ENCODE assay signal across 8 cellular contexts in genomic region chr18:60010513-60010912, GRCh38.
"Had no signal": no experiment of that assay in that cellular context is flagged by ENCODE, and none has a peak within 500 bp of the region (broad histone marks: within the 10 kb centered on the region; RNA-seq: fewer than 3 reads in every experiment).

No MANE protein-coding gene starts in this region.

- H3K4me3 ChIP-seq: GM12878 had no signal

- DNase-seq: GDM1, GF-D8 had no signal

- FAIRE-seq: G401.6, GM12878, GM12891, GM12892, GM18507, GM19239 had no signal
